Comparison of ENCODE assay signal across 1 cellular context in the genomic region with DNA sequence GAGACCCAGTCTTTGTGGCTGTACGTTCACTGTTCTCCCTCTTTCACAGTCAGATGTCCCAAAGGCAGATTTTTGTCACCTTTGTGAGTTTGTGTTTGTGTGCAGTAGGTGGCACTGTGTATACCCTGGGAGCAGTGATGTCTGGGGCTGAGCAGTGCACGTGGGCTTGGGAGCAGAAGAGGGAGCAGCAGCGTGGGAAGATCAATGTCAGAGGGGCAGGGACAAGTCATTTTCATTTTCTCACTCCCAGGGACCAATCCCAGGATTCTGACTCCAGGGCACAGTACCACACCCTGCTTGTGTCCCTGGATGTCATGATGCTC.
TF ChIP-seq lines count a peak whose summit lies in the region.

No MANE protein-coding gene starts in this region.

TF ChIP-seq in K562, 482 proteins besides CTCF, POLR2A, EP300 and RAD21:
- TF ChIP-seq IRF9 (tag; IDR thresholded peaks at IDR 0.05) (no peak), HDAC3 (IDR thresholded peaks at IDR 0.05; ENCODE audit: borderline replicate concordance, partially characterized antibody) (no peak), CXXC5 (CRISPR knock-in tag; IDR thresholded peaks at IDR 0.05) (no peak), BRCA1 (IDR thresholded peaks at IDR 0.05) (no peak), BRCA1 (CRISPR knock-in tag; IDR thresholded peaks at IDR 0.05) (no peak)
